In the genomic region with DNA sequence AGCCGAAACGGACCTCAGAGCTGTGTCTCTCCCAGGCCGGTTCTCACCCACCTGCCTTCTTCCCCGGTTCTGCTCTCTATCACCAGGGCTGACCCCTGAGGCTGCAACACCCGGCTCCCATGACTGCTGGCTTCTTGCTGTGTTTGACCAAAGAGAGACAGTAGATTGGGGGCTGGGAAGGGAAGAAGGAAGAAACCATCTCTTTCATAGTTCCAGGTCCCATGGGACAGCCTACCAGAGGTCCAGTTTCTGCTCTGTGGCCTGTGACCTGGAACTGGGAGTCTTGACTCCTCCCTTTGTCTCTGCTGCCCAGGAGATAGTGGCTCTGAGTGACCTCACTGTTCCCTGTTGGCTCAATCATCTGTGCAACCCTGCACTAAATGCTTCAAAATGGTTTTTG, we compare ENCODE assay signal across 19 cellular contexts. TPM values are rescaled to one million over a fixed set of nuclear protein-coding genes. Genes with fewer than 3 reads are reported as not detected.
DNase-seq lines count a peak whose midpoint lies in the region; ATAC-seq and TF ChIP-seq lines count a peak whose summit lies in the region.
"Had no signal": no experiment of that assay in that cellular context is flagged by ENCODE, and none has a peak within 500 bp of the region (broad histone marks: within the 10 kb centered on the region; RNA-seq: fewer than 3 reads in every experiment).

No MANE protein-coding gene starts in this region.

- H3K4me3 Mint-ChIP-seq in MCF 10A (ENCODE audit: unreplicated experiment): no peak overlapping the region
- no peak overlapping the region for H3K4me3 Mint-ChIP-seq in nephron
- H3K4me3 Mint-ChIP-seq: CD4-positive, alpha-beta memory T cell had no signal

- H3K36me3 ChIP-seq in breast epithelium (no peaks in the 10 kb centered on the region), heart right ventricle (no peaks in the 10 kb centered on the region)
- H3K36me3 ChIP-seq: HAP-1, Peyer's patch, WERI-Rb-1 had no signal

- WGBS in heart right ventricle, 2 donors: 52 to 55% methylated on average over 5 of the region's 5 CpGs

- no peak overlapping the region for H3K27ac Mint-ChIP-seq in MCF 10A (ENCODE audit: low read depth, unreplicated experiment)
- H3K27ac Mint-ChIP-seq in nephron: peak overlapping the region; percentile 87 to 96 (median 96)
- H3K27ac Mint-ChIP-seq: activated T-helper 2 cell treated with anti-CD3 and anti-CD28 coated beads, Interferon-gamma antibody, Interleukin-2, Interleukin-4, amounts not matched to agents 10 μg/mL and 5 μg/mL and 100 μg/mL, durations not matched to agents 14 hours and 24 hours and 36 hours had no signal

- intact Hi-C loops in breast epithelium (cut with DNase I; ENCODE audit: low total_unique reads): no loop called here
- intact Hi-C loops in MCF 10A (cut with micrococcal nuclease): no loop called here
- intact Hi-C loops in heart right ventricle (cut with DNase I): loop anchor here in 3 of 10 donors (5.0 kb wide), 3 partner anchors 39 to 49 kb away; no protein-coding TSS in a partner anchor

- H3K9me3 ChIP-seq in breast epithelium: peaks cover 0 to 6% of the 10 kb centered on the region in 2 donors
- H3K9me3 ChIP-seq in heart right ventricle: peaks cover 0 to 20% (median 7%) of the 10 kb centered on the region in 11 donors
- H3K9me3 ChIP-seq: HAP-1, Peyer's patch had no signal

- H3K4me3 ChIP-seq in breast epithelium (no peak overlapping the region), heart right ventricle (no peak overlapping the region)
- H3K4me3 ChIP-seq: GM12878, HAP-1, Peyer's patch had no signal

- TF ChIP-seq POLR2A in breast epithelium (IDR thresholded peaks at IDR 0.05): no peak

- no TSS peak for BruUV-seq in MCF 10A (replicated peaks; lab: Mats Ljungman, UMichigan)

- CTCF ChIA-PET in MCF 10A (lab: Yijun Ruan, JAX): no interaction called here

- H3K27me3 Mint-ChIP-seq in MCF 10A (ENCODE audit: insufficient read depth, unreplicated experiment): no peaks in the 10 kb centered on the region
- H3K27me3 Mint-ChIP-seq in nephron (ENCODE audit: low read depth): no peaks in the 10 kb centered on the region
- H3K27me3 Mint-ChIP-seq: CD4-positive, alpha-beta memory T cell had no signal

- POLR2A ChIA-PET in MCF 10A (lab: Yijun Ruan, JAX): no interaction called here

- H3K36me3 Mint-ChIP-seq in MCF 10A (ENCODE audit: insufficient read depth, unreplicated experiment): no peaks in the 10 kb centered on the region
- H3K36me3 Mint-ChIP-seq in nephron (ENCODE audit: low read depth): peaks cover 9% of the 10 kb centered on the region

- no peaks in the 10 kb centered on the region for H3K4me1 ChIP-seq in breast epithelium
- H3K4me1 ChIP-seq in heart right ventricle: peaks cover 12 to 61% (median 47%) of the 10 kb centered on the region in 9 donors
- H3K4me1 ChIP-seq: Peyer's patch had no signal

- H3K9me3 Mint-ChIP-seq in MCF 10A (ENCODE audit: unreplicated experiment) (no peaks in the 10 kb centered on the region), nephron (peaks cover 16% of the 10 kb centered on the region)

- no peak for DNase-seq in breast epithelium (ENCODE audit: low spot score in 2 of 2)
- DNase-seq in MCF 10A (ENCODE audit: unreplicated experiment): no peak
- DNase-seq in heart right ventricle: no peak
- DNase-seq in Ammon's horn (ENCODE audit: low spot score): no peak
- no peak for DNase-seq in DMS114 treated with DMSO at 0.1 percent for 48 hours (lab: John Stamatoyannopoulos, UW; ENCODE audit: unreplicated experiment)
- DNase-seq: 8988T; CD4-positive, alpha-beta memory T cell; NCI-H1105; NCI-H748 treated with DMSO at 0.1 percent for 48 hours; Peyer's patch; posterior cingulate gyrus; stimulated activated CD4-positive, alpha-beta T cell treated with anti-CD3 and anti-CD28 coated beads, Interleukin-1b, Interleukin-23, amount 100 ng/mL, for 48 hours; WERI-Rb-1 had no signal

- ATAC-seq in heart right ventricle (peak in 5 of 8 donors; percentile 35 to 60 (median 45)), HG03175 (IDR thresholded peaks at IDR 0.05; ENCODE audit: unreplicated experiment) (no peak), HG03039 (IDR thresholded peaks at IDR 0.05; ENCODE audit: unreplicated experiment) (no peak)
- ATAC-seq: GM12878 had no signal

- no peaks in the 10 kb centered on the region for H3K27me3 ChIP-seq in breast epithelium
- H3K27me3 ChIP-seq in heart right ventricle: no peaks in the 10 kb centered on the region
- H3K27me3 ChIP-seq: Peyer's patch had no signal

- H3K27ac ChIP-seq in breast epithelium (peak overlapping the region; percentile 40 to 48), heart right ventricle (peak overlapping the region; percentile 20 to 84 (median 78))
- H3K27ac ChIP-seq: Peyer's patch, WERI-Rb-1 had no signal

- no peak for TF ChIP-seq CTCF in breast epithelium (IDR thresholded peaks at IDR 0.05)
- TF ChIP-seq CTCF in MCF 10A (IDR thresholded peaks at IDR 0.05; ENCODE audit: unreplicated experiment): no peak
- TF ChIP-seq CTCF in heart right ventricle (IDR thresholded peaks at IDR 0.05): no peak
- TF ChIP-seq CTCF in nephron (IDR thresholded peaks at IDR 0.05; ENCODE audit: unreplicated experiment in 3 of 3): no peak

- H3K4me1 Mint-ChIP-seq in MCF 10A (ENCODE audit: insufficient read depth, unreplicated experiment) (no peaks in the 10 kb centered on the region), nephron (peaks cover 40% of the 10 kb centered on the region)
- H3K4me1 Mint-ChIP-seq: CD4-positive, alpha-beta memory T cell had no signal

RNA-seq across cellular contexts. Expression of gene ALPK2, which starts 38.1 kb away (rescaled TPM):
- total RNA-seq in breast epithelium (1 to 10 TPM in 1 of 3 donors, under 1 TPM in 2; under 0.01 to 1.8 (median 0.29) TPM), MCF 10A (2022) (0.16 and 0.37 TPM in 2 replicates), heart right ventricle (100 to 1,000 TPM; 166 to 271 (median 216) TPM)
- 10 to 100 TPM in 1 of 2 donors, 1 to 10 TPM in 1; 7.8 to 39.5 TPM for polyA plus RNA-seq in heart right ventricle

Comparison
In these comparisons a context has a peak if more than half of its experiments do, and no peak if none do; other contexts are left out.
1. ATAC-seq: peak in heart right ventricle (5 of 8); none in HG03175 (single experiment) and HG03039 (single experiment).
2. RNA of gene ALPK2, which starts 38.1 kb away (total RNA-seq): 166 to 271 TPM in heart right ventricle; under 0.01 to 1.8 TPM in breast epithelium and 0.16 to 0.37 TPM in MCF 10A; every median in the first group is over 10 times any median in the second.